Comparison of ENCODE assay signal across 20 cellular contexts in genomic region chr9:123034881-123035465, GRCh38. TPM values are rescaled to one million over a fixed set of nuclear protein-coding genes. Genes with fewer than 3 reads are reported as not detected.
A peak's percentile ranks its signal among the peaks of the same experiment; 100 is the strongest.
DNase-seq lines count a peak whose midpoint lies in the region; ATAC-seq and TF ChIP-seq lines count a peak whose summit lies in the region.
"Had no signal": no experiment of that assay in that cellular context is flagged by ENCODE, and none has a peak within 500 bp of the region (broad histone marks: within the 10 kb centered on the region; RNA-seq: fewer than 3 reads in every experiment).

No MANE protein-coding gene starts in this region.

- H4K20me1 ChIP-seq in hepatocyte (ENCODE audit: insufficient read depth, poor library complexity, severe bottlenecking) = no peaks in the 10 kb centered on the region

- H2AFZ ChIP-seq in hepatocyte = no peak overlapping the region
- H2AFZ ChIP-seq: GM23338 had no signal

- DNase-seq in KG1 (lab: John Stamatoyannopoulos, UW) (peak; percentile 84), hepatocyte (ENCODE audit: low spot score) (no peak), SW 1271 (lab: John Stamatoyannopoulos, UW) (no peak)
- DNase-seq in stimulated activated effector memory CD8-positive, alpha-beta T cell treated with anti-CD3 and anti-CD28 coated beads, Interleukin-12 subunit alpha, Interleukin-12 subunit beta, amount 100 ng/mL, for 72 hours (ENCODE audit: low spot score in 2 of 2) = no peak
- DNase-seq: activated CD4-positive, alpha-beta T cell treated with anti-CD3 and anti-CD28 coated beads for 48 hours; activated gamma-delta T cell; CD4-positive, CD25-positive, alpha-beta regulatory T cell; immature natural killer cell; mammary epithelial cell; natural killer cell; NCI-H1417 treated with DMSO at 0.1 percent for 48 hours; NCI-H82; PC-3 had no signal

- H3K36me3 Mint-ChIP-seq in stimulated activated effector memory CD8-positive, alpha-beta T cell treated with anti-CD3 and anti-CD28 coated beads, Interleukin-12 subunit alpha, Interleukin-12 subunit beta, amount 100 ng/mL, for 72 hours = peaks cover 14% of the 10 kb centered on the region
- H3K36me3 Mint-ChIP-seq: natural killer cell had no signal

- no peak overlapping the region for H3K4me3 ChIP-seq in hepatocyte
- H3K4me3 ChIP-seq: GM23338, SJSA1 had no signal

- no peaks in the 10 kb centered on the region for H3K9me3 Mint-ChIP-seq in stimulated activated effector memory CD8-positive, alpha-beta T cell treated with anti-CD3 and anti-CD28 coated beads, Interleukin-12 subunit alpha, Interleukin-12 subunit beta, amount 100 ng/mL, for 72 hours
- H3K9me3 Mint-ChIP-seq: CD4-positive, CD25-positive, alpha-beta regulatory T cell; GM23338; immature natural killer cell; natural killer cell had no signal

- H3K27ac Mint-ChIP-seq in stimulated activated effector memory CD8-positive, alpha-beta T cell treated with anti-CD3 and anti-CD28 coated beads, Interleukin-12 subunit alpha, Interleukin-12 subunit beta, amount 100 ng/mL, for 72 hours = peak overlapping the region; percentile 18
- H3K27ac Mint-ChIP-seq: CD4-positive, CD25-positive, alpha-beta regulatory T cell; GM23338 had no signal

- no peaks in the 10 kb centered on the region for H3K27me3 ChIP-seq in hepatocyte
- H3K27me3 ChIP-seq: SJSA1 had no signal

- peaks cover 13% of the 10 kb centered on the region for H3K79me2 ChIP-seq in hepatocyte

- no peaks in the 10 kb centered on the region for H3K4me1 ChIP-seq in hepatocyte (ENCODE audit: insufficient read depth)

- peak overlapping the region; percentile 9 for H3K4me2 ChIP-seq in hepatocyte
- H3K4me2 ChIP-seq: GM23338 had no signal

- WGBS in hepatocyte (ENCODE audit: low lambda C conversion rate, missing lambda C conversion rate) = 89% methylated on average over 13 of the region's 13 CpGs

- H3K36me3 ChIP-seq in hepatocyte (replicated peaks; ENCODE audit: insufficient read depth, low read depth) = no peaks in the 10 kb centered on the region

- H3K27ac ChIP-seq in cingulate gyrus (ENCODE audit: low read depth, low read length) (peak overlapping the region; percentile 14), hepatocyte (no peak overlapping the region)
- H3K27ac ChIP-seq: SJSA1 had no signal

- H3K4me1 Mint-ChIP-seq in stimulated activated effector memory CD8-positive, alpha-beta T cell treated with anti-CD3 and anti-CD28 coated beads, Interleukin-12 subunit alpha, Interleukin-12 subunit beta, amount 100 ng/mL, for 72 hours = peaks cover 12% of the 10 kb centered on the region

- H3K9me3 ChIP-seq in hepatocyte (ENCODE audit: low read depth) = no peaks in the 10 kb centered on the region
- H3K9me3 ChIP-seq: SJSA1 had no signal

- H3K4me3 Mint-ChIP-seq in stimulated activated effector memory CD8-positive, alpha-beta T cell treated with anti-CD3 and anti-CD28 coated beads, Interleukin-12 subunit alpha, Interleukin-12 subunit beta, amount 100 ng/mL, for 72 hours = no peak overlapping the region
- H3K4me3 Mint-ChIP-seq: CD4-positive, CD25-positive, alpha-beta regulatory T cell; GM23338; immature natural killer cell; natural killer cell had no signal

- no peaks in the 10 kb centered on the region for H3K9me2 ChIP-seq in hepatocyte (replicated peaks; ENCODE audit: insufficient read depth)

- TF ChIP-seq CTCF in hepatocyte (IDR thresholded peaks at IDR 0.05; ENCODE audit: poor library complexity) = no peak

- no peak for ATAC-seq in stimulated activated effector memory CD8-positive, alpha-beta T cell treated with anti-CD3 and anti-CD28 coated beads, Interleukin-12 subunit alpha, Interleukin-12 subunit beta, amount 100 ng/mL, for 72 hours
- no peak for ATAC-seq in SK-N-SH treated with all-trans-retinoic acid at 6 μM for 48 hours
- no peak for ATAC-seq in HG02840 (IDR thresholded peaks at IDR 0.05; ENCODE audit: low FRiP score, unreplicated experiment)
- ATAC-seq in GM21786 (IDR thresholded peaks at IDR 0.05; ENCODE audit: unreplicated experiment) = no peak
- ATAC-seq: GM23338, natural killer cell, PC-3 had no signal

TF ChIP-seq in SK-N-SH treated with all-trans-retinoic acid at 6 μM for 48 hours, 23 proteins besides CTCF, POLR2A, EP300 and RAD21:
- TF ChIP-seq ISL1 (CRISPR knock-in tag; IDR thresholded peaks at IDR 0.05) = no peak
- no peak for TF ChIP-seq ZC3H10 (CRISPR knock-in tag; IDR thresholded peaks at IDR 0.05)
- TF ChIP-seq CSRNP3 (CRISPR knock-in tag; IDR thresholded peaks at IDR 0.05) = no peak
- no peak for TF ChIP-seq ZFP30 (CRISPR knock-in tag; IDR thresholded peaks at IDR 0.05)
- no peak for TF ChIP-seq TSHZ2 (CRISPR knock-in tag; IDR thresholded peaks at IDR 0.05)
- TF ChIP-seq TCF4 (CRISPR knock-in tag; IDR thresholded peaks at IDR 0.05; ENCODE audit: borderline replicate concordance) = no peak
- TF ChIP-seq TOX (CRISPR knock-in tag; IDR thresholded peaks at IDR 0.05; ENCODE audit: borderline replicate concordance) = no peak
- TF ChIP-seq SNAI2 (CRISPR knock-in tag; IDR thresholded peaks at IDR 0.05) = no peak

RNA-seq across cellular contexts. Expression of gene GPR21, which starts 1.5 kb away (rescaled TPM):
- total RNA-seq in hepatocyte = 0.50 and 2.2 TPM in 2 replicates
- 0.75 TPM in 1 of 2 replicates, not detected in the other for polyA plus RNA-seq in hepatocyte
- total RNA-seq: SJSA1 had no signal
- polyA plus RNA-seq: CD4-positive, CD25-positive, alpha-beta regulatory T cell; GM23338; immature natural killer cell; mammary epithelial cell; urinary bladder had no signal
